Comparison of ENCODE assay signal across 19 cellular contexts in the genomic region with DNA sequence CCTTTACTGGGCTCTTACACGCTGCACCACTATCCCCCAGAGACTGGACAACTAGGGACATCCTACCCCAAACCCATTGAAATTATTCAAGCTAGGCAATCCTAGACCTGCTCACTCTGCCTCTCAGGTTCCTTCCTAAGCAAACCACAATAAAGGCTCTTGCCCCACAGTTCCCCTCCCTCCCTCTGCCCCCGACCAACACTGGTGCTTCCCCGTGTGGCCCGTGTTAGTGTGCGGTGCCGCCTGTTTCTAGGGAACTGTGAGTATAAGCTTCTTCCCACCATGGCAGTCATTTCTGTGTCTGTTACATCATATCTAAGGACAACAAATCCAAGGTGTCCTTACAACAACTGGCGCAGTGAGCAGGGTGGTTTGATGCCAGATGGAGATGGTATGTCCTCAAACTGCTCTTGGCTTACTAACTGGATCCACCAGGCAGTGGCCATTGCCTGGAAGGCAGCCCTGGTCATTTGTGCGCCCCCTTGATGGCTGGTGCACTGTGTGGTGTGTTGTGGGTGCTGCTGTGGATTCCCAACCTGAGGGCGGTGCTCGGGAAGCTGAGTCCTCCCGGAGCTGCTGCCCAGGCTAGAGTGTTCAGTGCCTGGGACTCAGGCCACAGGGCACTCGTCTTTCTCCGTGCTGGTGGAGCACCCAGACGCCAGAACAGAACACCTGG. TPM values are rescaled to one million over a fixed set of nuclear protein-coding genes. Genes with fewer than 3 reads are reported as not detected.
DNase-seq lines count a peak whose midpoint lies in the region; ATAC-seq and TF ChIP-seq lines count a peak whose summit lies in the region.
"Had no signal": no experiment of that assay in that cellular context is flagged by ENCODE, and none has a peak within 500 bp of the region (broad histone marks: within the 10 kb centered on the region; RNA-seq: fewer than 3 reads in every experiment).

No MANE protein-coding gene starts in this region.

- POLR2A ChIA-PET in CD4-positive, alpha-beta T cell (lab: Charles Lee): no interaction called here
- POLR2A ChIA-PET in activated naive CD8-positive, alpha-beta T cell treated with anti-CD3 and anti-CD28 coated beads, Interleukin-2, amount 10 ng/mL, durations not matched to agents 7 days and 5 days (lab: Charles Lee): interaction anchor here (0.6 to 1.4 kb wide), 6 partner anchors 8 to 136 kb away, joined by 3 to 5 read pairs (median 4); no protein-coding TSS in a partner anchor
- POLR2A ChIA-PET in naive thymus-derived CD8-positive, alpha-beta T cell (lab: Charles Lee): interaction anchor here (1.4 to 1.9 kb wide), 2 partner anchors 49 to 51 kb away, joined by 3 to 12 read pairs; no protein-coding TSS in a partner anchor

- CTCF ChIA-PET in CD4-positive, alpha-beta T cell (lab: Charles Lee): interaction anchor here (1.3 to 2.6 kb wide), 3 partner anchors 10 to 83 kb away, joined by 5 to 8 read pairs (median 5); no protein-coding TSS in a partner anchor

- no peak for TF ChIP-seq CTCF in CD4-positive, alpha-beta T cell (IDR thresholded peaks at IDR 0.05)
- TF ChIP-seq CTCF in testis (IDR thresholded peaks at IDR 0.05) (no peak), endodermal cell (conservative IDR thresholded peaks at IDR 0.05) (no peak)

- H3K4me1 ChIP-seq in testis (peaks cover under 1% of the 10 kb centered on the region), endodermal cell (ENCODE audit: control insufficient read depth, insufficient read depth, low read length) (no peaks in the 10 kb centered on the region)
- H3K4me1 ChIP-seq: foreskin keratinocyte, Peyer's patch, SJSA1 had no signal

- H3K4me3 Mint-ChIP-seq in activated CD4-positive, alpha-beta T cell treated with anti-CD3 and anti-CD28 coated beads, Interleukin-2, amount 10 ng/mL, durations not matched to agents 24 days and 14 days: no peak overlapping the region
- H3K4me3 Mint-ChIP-seq in CD4-positive, alpha-beta T cell: no peak overlapping the region
- no peak overlapping the region for H3K4me3 Mint-ChIP-seq in activated naive CD8-positive, alpha-beta T cell treated with anti-CD3 and anti-CD28 coated beads, Interleukin-2, amount 10 ng/mL, durations not matched to agents 7 days and 5 days
- H3K4me3 Mint-ChIP-seq in naive thymus-derived CD8-positive, alpha-beta T cell: peak overlapping the region in 1 of 10 donors; percentile 16
- no peak overlapping the region for H3K4me3 Mint-ChIP-seq in endodermal cell
- H3K4me3 Mint-ChIP-seq: activated naive CD4-positive, alpha-beta T cell treated with anti-CD3 and anti-CD28 coated beads, Interleukin-2, amount 50 U/mL, for 24 hours had no signal

- peak; percentile 28 for ATAC-seq in CD4-positive, alpha-beta T cell (ENCODE audit: poor library complexity)
- ATAC-seq in activated naive CD8-positive, alpha-beta T cell treated with anti-CD3 and anti-CD28 coated beads, Interleukin-2, amount 10 ng/mL, durations not matched to agents 7 days and 5 days (ENCODE audit: low read depth): peak; percentile 49
- ATAC-seq in naive thymus-derived CD8-positive, alpha-beta T cell: peak; percentile 41 to 80
- ATAC-seq: foreskin keratinocyte had no signal

- intact Hi-C loops in activated CD4-positive, alpha-beta T cell treated with anti-CD3 and anti-CD28 coated beads, Interleukin-2, amount 10 ng/mL, durations not matched to agents 24 days and 14 days (cut with micrococcal nuclease): loop anchor here (2.0 kb wide), 1 partner anchor 181 kb away; no protein-coding TSS in a partner anchor
- intact Hi-C loops in CD4-positive, alpha-beta T cell (cut with DNase I, micrococcal nuclease): loop anchor here in 1 of 2 experiments (5.0 to 10.0 kb wide), 2 partner anchors 137 to 205 kb away; no protein-coding TSS in a partner anchor
- intact Hi-C loops in testis (cut with DNase I; ENCODE audit: low total_unique reads): no loop called here

- no peaks in the 10 kb centered on the region for H3K27me3 ChIP-seq in CD4-positive, alpha-beta T cell (ENCODE audit: control insufficient read depth, insufficient read depth, low read length)
- H3K27me3 ChIP-seq in testis: no peaks in the 10 kb centered on the region
- H3K27me3 ChIP-seq in H7 (ENCODE audit: control insufficient read depth, insufficient read depth, low read length): no peaks in the 10 kb centered on the region
- H3K27me3 ChIP-seq in endodermal cell (ENCODE audit: control insufficient read depth, insufficient read depth, low read length, poor library complexity, severe bottlenecking): no peaks in the 10 kb centered on the region
- H3K27me3 ChIP-seq: foreskin keratinocyte, Peyer's patch, SJSA1 had no signal

- H3K9me3 Mint-ChIP-seq in activated CD4-positive, alpha-beta T cell treated with anti-CD3 and anti-CD28 coated beads, Interleukin-2, amount 10 ng/mL, durations not matched to agents 24 days and 14 days: no peaks in the 10 kb centered on the region
- H3K9me3 Mint-ChIP-seq in CD4-positive, alpha-beta T cell: no peaks in the 10 kb centered on the region
- no peaks in the 10 kb centered on the region for H3K9me3 Mint-ChIP-seq in activated naive CD8-positive, alpha-beta T cell treated with anti-CD3 and anti-CD28 coated beads, Interleukin-2, amount 10 ng/mL, durations not matched to agents 7 days and 5 days
- H3K9me3 Mint-ChIP-seq in naive thymus-derived CD8-positive, alpha-beta T cell: no peaks in the 10 kb centered on the region
- H3K9me3 Mint-ChIP-seq in endodermal cell: peaks cover 2% of the 10 kb centered on the region
- H3K9me3 Mint-ChIP-seq: activated naive CD4-positive, alpha-beta T cell treated with anti-CD3 and anti-CD28 coated beads, Interleukin-2, amount 50 U/mL, for 24 hours had no signal

- no peaks in the 10 kb centered on the region for H3K27me3 Mint-ChIP-seq in activated CD4-positive, alpha-beta T cell treated with anti-CD3 and anti-CD28 coated beads, Interleukin-2, amount 10 ng/mL, durations not matched to agents 24 days and 14 days
- H3K27me3 Mint-ChIP-seq in CD4-positive, alpha-beta T cell: no peaks in the 10 kb centered on the region
- no peaks in the 10 kb centered on the region for H3K27me3 Mint-ChIP-seq in activated naive CD8-positive, alpha-beta T cell treated with anti-CD3 and anti-CD28 coated beads, Interleukin-2, amount 10 ng/mL, durations not matched to agents 7 days and 5 days
- H3K27me3 Mint-ChIP-seq in naive thymus-derived CD8-positive, alpha-beta T cell: no peaks in the 10 kb centered on the region
- no peaks in the 10 kb centered on the region for H3K27me3 Mint-ChIP-seq in endodermal cell (ENCODE audit: insufficient read depth)
- H3K27me3 Mint-ChIP-seq: activated naive CD4-positive, alpha-beta T cell treated with anti-CD3 and anti-CD28 coated beads, Interleukin-2, amount 50 U/mL, for 24 hours had no signal

- H3K36me3 ChIP-seq in testis (ENCODE audit: low read depth, missing control alignments) (no peaks in the 10 kb centered on the region), H7 (replicated peaks; ENCODE audit: control insufficient read depth, insufficient read depth, low read length) (no peaks in the 10 kb centered on the region), endodermal cell (ENCODE audit: control insufficient read depth, insufficient read depth, low read length) (peaks cover 8% of the 10 kb centered on the region)

- peak; percentile 46 for DNase-seq in activated CD4-positive, alpha-beta T cell treated with anti-CD3 and anti-CD28 coated beads for 48 hours
- DNase-seq in activated CD4-positive, alpha-beta T cell treated with anti-CD3 and anti-CD28 coated beads, Interleukin-2, amount 10 ng/mL, durations not matched to agents 24 days and 14 days: no peak
- DNase-seq in CD4-positive, alpha-beta T cell: no peak
- DNase-seq in activated naive CD8-positive, alpha-beta T cell treated with anti-CD3 and anti-CD28 coated beads, Interleukin-2, amount 10 ng/mL, durations not matched to agents 7 days and 5 days: no peak
- no peak for DNase-seq in naive thymus-derived CD8-positive, alpha-beta T cell
- DNase-seq in testis (no peak), H7 (no peak), endodermal cell (no peak)
- DNase-seq: activated CD4-positive, alpha-beta T cell treated with anti-CD3 and anti-CD28 coated beads for 4 hours; activated CD8-positive, alpha-beta memory T cell treated with anti-CD3 and anti-CD28 coated beads, Interleukin-2, amount 50 U/mL, for 48 hours; cerebellar nuclear complex; erythroblast; foreskin keratinocyte; hypothalamus; NCI-H1417 treated with DMSO at 0.1 percent for 48 hours; NCI-H524 had no signal

- TF ChIP-seq POLR2A in testis (IDR thresholded peaks at IDR 0.05): no peak

- no peak overlapping the region for H3K27ac ChIP-seq in CD4-positive, alpha-beta T cell (ENCODE audit: low read depth, low read length)
- H3K27ac ChIP-seq in testis (no peak overlapping the region), endodermal cell (ENCODE audit: low read depth, low read length) (no peak overlapping the region)
- H3K27ac ChIP-seq: foreskin keratinocyte, Peyer's patch, SJSA1 had no signal

- H3K4me1 Mint-ChIP-seq in activated CD4-positive, alpha-beta T cell treated with anti-CD3 and anti-CD28 coated beads, Interleukin-2, amount 10 ng/mL, durations not matched to agents 24 days and 14 days: peaks cover 28% of the 10 kb centered on the region
- peaks cover 22% of the 10 kb centered on the region for H3K4me1 Mint-ChIP-seq in CD4-positive, alpha-beta T cell (ENCODE audit: low read depth)
- peaks cover 36% of the 10 kb centered on the region for H3K4me1 Mint-ChIP-seq in activated naive CD8-positive, alpha-beta T cell treated with anti-CD3 and anti-CD28 coated beads, Interleukin-2, amount 10 ng/mL, durations not matched to agents 7 days and 5 days
- H3K4me1 Mint-ChIP-seq in naive thymus-derived CD8-positive, alpha-beta T cell: peaks cover 14 to 27% (median 22%) of the 10 kb centered on the region in 4 donors
- peaks cover 6% of the 10 kb centered on the region for H3K4me1 Mint-ChIP-seq in endodermal cell

- H3K36me3 Mint-ChIP-seq in activated CD4-positive, alpha-beta T cell treated with anti-CD3 and anti-CD28 coated beads, Interleukin-2, amount 10 ng/mL, durations not matched to agents 24 days and 14 days (ENCODE audit: low read depth): peaks cover 22% of the 10 kb centered on the region
- peaks cover 18% of the 10 kb centered on the region for H3K36me3 Mint-ChIP-seq in CD4-positive, alpha-beta T cell (ENCODE audit: low read depth)
- peaks cover 24% of the 10 kb centered on the region for H3K36me3 Mint-ChIP-seq in activated naive CD8-positive, alpha-beta T cell treated with anti-CD3 and anti-CD28 coated beads, Interleukin-2, amount 10 ng/mL, durations not matched to agents 7 days and 5 days
- H3K36me3 Mint-ChIP-seq in naive thymus-derived CD8-positive, alpha-beta T cell: peaks cover 0 to 11% (median 7%) of the 10 kb centered on the region in 3 donors
- H3K36me3 Mint-ChIP-seq in endodermal cell (ENCODE audit: low read depth): peaks cover 29% of the 10 kb centered on the region
- H3K36me3 Mint-ChIP-seq: activated naive CD4-positive, alpha-beta T cell treated with anti-CD3 and anti-CD28 coated beads, Interleukin-2, amount 50 U/mL, for 24 hours had no signal

- no peaks in the 10 kb centered on the region for H3K9me3 ChIP-seq in CD4-positive, alpha-beta T cell (ENCODE audit: control insufficient read depth, low read length)
- no peaks in the 10 kb centered on the region for H3K9me3 ChIP-seq in testis
- peaks cover 9% of the 10 kb centered on the region for H3K9me3 ChIP-seq in endodermal cell (ENCODE audit: control insufficient read depth, low read length)
- H3K9me3 ChIP-seq: Peyer's patch had no signal

- no peak overlapping the region for H3K9ac ChIP-seq in endodermal cell (ENCODE audit: extremely low read depth, low read length, poor library complexity, severe bottlenecking)

- H3K27ac Mint-ChIP-seq in activated CD4-positive, alpha-beta T cell treated with anti-CD3 and anti-CD28 coated beads, Interleukin-2, amount 10 ng/mL, durations not matched to agents 24 days and 14 days: no peak overlapping the region
- no peak overlapping the region for H3K27ac Mint-ChIP-seq in CD4-positive, alpha-beta T cell
- H3K27ac Mint-ChIP-seq in activated naive CD8-positive, alpha-beta T cell treated with anti-CD3 and anti-CD28 coated beads, Interleukin-2, amount 10 ng/mL, durations not matched to agents 7 days and 5 days: no peak overlapping the region
- H3K27ac Mint-ChIP-seq in naive thymus-derived CD8-positive, alpha-beta T cell: peak overlapping the region in 3 of 10 donors; percentile 11 to 52 (median 21)
- H3K27ac Mint-ChIP-seq in endodermal cell: no peak overlapping the region
- H3K27ac Mint-ChIP-seq: activated naive CD4-positive, alpha-beta T cell treated with anti-CD3 and anti-CD28 coated beads, Interleukin-2, amount 50 U/mL, for 24 hours had no signal

- 94 to 95% methylated on average over 7 to 14 of the region's 14 CpGs for WGBS in testis, 2 donors
- 96 to 97% methylated on average over 11 to 14 of the region's 14 CpGs for WGBS in endodermal cell (ENCODE audit: insufficient coverage in 1 of 2, insufficient read length in 1 of 2), 2 experiments

- H3K4me3 ChIP-seq in testis (no peak overlapping the region), H7 (ENCODE audit: insufficient read depth, low read depth, low read length) (no peak overlapping the region), endodermal cell (ENCODE audit: low read length) (no peak overlapping the region)
- H3K4me3 ChIP-seq: Peyer's patch, SJSA1 had no signal

RNA-seq across cellular contexts. Expression of a gene that starts 8.4 kb away (rescaled TPM):
- total RNA-seq in activated CD4-positive, alpha-beta T cell treated with anti-CD3 and anti-CD28 coated beads, Interleukin-2, amount 10 ng/mL, durations not matched to agents 24 days and 14 days: 9.1 and 11.7 TPM in 2 replicates
- 1 to 10 TPM; 5.8 to 7.5 TPM for total RNA-seq in CD4-positive, alpha-beta T cell
- total RNA-seq in activated naive CD8-positive, alpha-beta T cell treated with anti-CD3 and anti-CD28 coated beads, Interleukin-2, amount 10 ng/mL, durations not matched to agents 7 days and 5 days: 10 to 100 TPM; 85.0 to 94.0 TPM
- total RNA-seq in naive thymus-derived CD8-positive, alpha-beta T cell: 10 to 100 TPM; 13.6 to 18.1 TPM
- polyA plus RNA-seq in naive thymus-derived CD8-positive, alpha-beta T cell: 1 to 10 TPM in 1 of 3 donors, under 1 TPM in 2; 0.07 to 1.1 (median 0.44) TPM
- total RNA-seq in testis: 10 to 100 TPM; 12.5 to 12.9 TPM
- 7.7 TPM for polyA plus RNA-seq in testis (ENCODE audit: insufficient read depth, low read depth, low replicate concordance)
- 26.4 and 27.2 TPM in 2 replicates for total RNA-seq in H7 (2014; rRNA removed; shearing (Covaris generic))
- 10 to 100 TPM; 14.2 to 20.4 TPM for total RNA-seq in endodermal cell
- polyA plus RNA-seq in endodermal cell (2013, experiment 1 of 2): 49.5 TPM
- 49.8 TPM for polyA plus RNA-seq in endodermal cell (2013, experiment 2 of 2)

RNA-seq across cellular contexts. Expression of a gene that starts 16.5 kb away (rescaled TPM):
- total RNA-seq in activated CD4-positive, alpha-beta T cell treated with anti-CD3 and anti-CD28 coated beads, Interleukin-2, amount 10 ng/mL, durations not matched to agents 24 days and 14 days: 248 and 257 TPM in 2 replicates
- 10 to 100 TPM; 33.1 to 35.0 TPM for total RNA-seq in CD4-positive, alpha-beta T cell
- total RNA-seq in activated naive CD8-positive, alpha-beta T cell treated with anti-CD3 and anti-CD28 coated beads, Interleukin-2, amount 10 ng/mL, durations not matched to agents 7 days and 5 days: 100 to 1,000 TPM; 104 TPM
- 10 to 100 TPM; 54.2 to 61.4 TPM for total RNA-seq in naive thymus-derived CD8-positive, alpha-beta T cell
- 100 to 1,000 TPM; 163 to 204 (median 180) TPM for polyA plus RNA-seq in naive thymus-derived CD8-positive, alpha-beta T cell
- total RNA-seq in testis (10 to 100 TPM; 65.7 to 83.4 TPM), endodermal cell (100 to 1,000 TPM; 157 to 165 TPM)
- 78.3 TPM for polyA plus RNA-seq in testis (ENCODE audit: insufficient read depth, low read depth, low replicate concordance)
- 360 and 469 TPM in 2 replicates for total RNA-seq in H7 (2014; rRNA removed; shearing (Covaris generic))
- 147 TPM for polyA plus RNA-seq in endodermal cell (2013, experiment 1 of 2)
- polyA plus RNA-seq in endodermal cell (2013, experiment 2 of 2): 149 TPM

RNA-seq across cellular contexts. Expression of a gene that starts 16.5 kb away (rescaled TPM):
- total RNA-seq in activated CD4-positive, alpha-beta T cell treated with anti-CD3 and anti-CD28 coated beads, Interleukin-2, amount 10 ng/mL, durations not matched to agents 24 days and 14 days: 18.3 and 22.2 TPM in 2 replicates
- 10 to 100 TPM; 17.0 to 18.0 TPM for total RNA-seq in CD4-positive, alpha-beta T cell
- total RNA-seq in activated naive CD8-positive, alpha-beta T cell treated with anti-CD3 and anti-CD28 coated beads, Interleukin-2, amount 10 ng/mL, durations not matched to agents 7 days and 5 days: 10 to 100 TPM; 39.0 to 46.6 TPM
- total RNA-seq in naive thymus-derived CD8-positive, alpha-beta T cell: 10 to 100 TPM; 23.3 TPM
- 10 to 100 TPM; 20.8 to 26.9 (median 26.1) TPM for polyA plus RNA-seq in naive thymus-derived CD8-positive, alpha-beta T cell
- total RNA-seq in testis: 10 to 100 TPM; 25.5 to 29.4 TPM
- polyA plus RNA-seq in testis (ENCODE audit: insufficient read depth, low read depth, low replicate concordance): 19.2 TPM
- 25.4 and 35.7 TPM in 2 replicates for total RNA-seq in H7 (2014; rRNA removed; shearing (Covaris generic))
- total RNA-seq in endodermal cell: 10 to 100 TPM; 13.8 to 25.1 TPM
- 18.1 TPM for polyA plus RNA-seq in endodermal cell (2013, experiment 1 of 2)
- polyA plus RNA-seq in endodermal cell (2013, experiment 2 of 2): 16.1 TPM

RNA-seq across cellular contexts. Expression of a gene that starts 31.4 kb away (rescaled TPM):
- 105 and 108 TPM in 2 replicates for total RNA-seq in activated CD4-positive, alpha-beta T cell treated with anti-CD3 and anti-CD28 coated beads, Interleukin-2, amount 10 ng/mL, durations not matched to agents 24 days and 14 days
- 10 to 100 TPM; 54.5 to 55.6 TPM for total RNA-seq in CD4-positive, alpha-beta T cell
- total RNA-seq in activated naive CD8-positive, alpha-beta T cell treated with anti-CD3 and anti-CD28 coated beads, Interleukin-2, amount 10 ng/mL, durations not matched to agents 7 days and 5 days: 100 to 1,000 TPM; 110 to 116 TPM
- 10 to 100 TPM; 77.1 to 89.0 TPM for total RNA-seq in naive thymus-derived CD8-positive, alpha-beta T cell
- polyA plus RNA-seq in naive thymus-derived CD8-positive, alpha-beta T cell: 100 to 1,000 TPM; 212 to 243 (median 242) TPM
- 100 to 1,000 TPM; 355 TPM for total RNA-seq in testis
- polyA plus RNA-seq in testis (ENCODE audit: insufficient read depth, low read depth, low replicate concordance): 254 TPM
- 221 and 225 TPM in 2 replicates for total RNA-seq in H7 (2014; rRNA removed; shearing (Covaris generic))
- 100 to 1,000 TPM; 119 to 128 TPM for total RNA-seq in endodermal cell
- polyA plus RNA-seq in endodermal cell (2013, experiment 1 of 2): 116 TPM
- 116 TPM for polyA plus RNA-seq in endodermal cell (2013, experiment 2 of 2)

RNA-seq across cellular contexts. Expression of a gene that starts 37.7 kb away (rescaled TPM):
- 45.3 and 49.3 TPM in 2 replicates for total RNA-seq in activated CD4-positive, alpha-beta T cell treated with anti-CD3 and anti-CD28 coated beads, Interleukin-2, amount 10 ng/mL, durations not matched to agents 24 days and 14 days
- total RNA-seq in CD4-positive, alpha-beta T cell: 10 to 100 TPM; 34.7 to 35.3 TPM
- total RNA-seq in activated naive CD8-positive, alpha-beta T cell treated with anti-CD3 and anti-CD28 coated beads, Interleukin-2, amount 10 ng/mL, durations not matched to agents 7 days and 5 days: 100 to 1,000 TPM; 113 to 124 TPM
- 100 to 1,000 TPM; 117 to 122 TPM for total RNA-seq in naive thymus-derived CD8-positive, alpha-beta T cell
- polyA plus RNA-seq in naive thymus-derived CD8-positive, alpha-beta T cell: 10 to 100 TPM; 40.9 to 89.3 (median 45.9) TPM
- 10 to 100 TPM; 39.2 to 40.5 TPM for total RNA-seq in testis
- 25.3 TPM for polyA plus RNA-seq in testis (ENCODE audit: insufficient read depth, low read depth, low replicate concordance)
- 31.0 and 32.4 TPM in 2 replicates for total RNA-seq in H7 (2014; rRNA removed; shearing (Covaris generic))
- 10 to 100 TPM; 14.2 to 21.9 TPM for total RNA-seq in endodermal cell
- polyA plus RNA-seq in endodermal cell (2013, experiment 1 of 2): 17.1 TPM
- polyA plus RNA-seq in endodermal cell (2013, experiment 2 of 2): 18.7 TPM
